Comparison of ENCODE assay signal across 15 cellular contexts in genomic region chr19:44892932-44893331, GRCh38. TPM values are rescaled to one million over a fixed set of nuclear protein-coding genes. Genes with fewer than 3 reads are reported as not detected.
DNase-seq lines count a peak whose midpoint lies in the region; ATAC-seq and TF ChIP-seq lines count a peak whose summit lies in the region.
"Had no signal": no experiment of that assay in that cellular context is flagged by ENCODE, and none has a peak within 500 bp of the region (broad histone marks: within the 10 kb centered on the region; RNA-seq: fewer than 3 reads in every experiment).

No MANE protein-coding gene starts in this region.

- no peak for ATAC-seq in Panc1
- ATAC-seq in stimulated activated naive B cell treated with anti-CD40 and anti-IgM and Interleukin-4, amounts not matched to agents 10 μg/mL and 1 μg/mL and 100 μg/mL, for 72 hours (replicated peaks), result no peak
- ATAC-seq: activated CD4-positive, CD25-positive, alpha-beta regulatory T cell treated with anti-CD3 and anti-CD28 coated beads, Interleukin-2, amount 50 U/mL, for 24 hours; upper lobe of right lung had no signal

- in situ Hi-C loops in Panc1 (cut with HindIII; ENCODE audit: low pct_unique_long_range_greater_than_20kb, low sequenced_read_pairs), result no loop called here

- 96 to 98% methylated on average over 5 to 7 of the region's 7 CpGs for WGBS in endodermal cell (ENCODE audit: insufficient coverage in 1 of 2, insufficient read length in 1 of 2), 2 experiments

- BruUV-seq in MCF 10A (replicated peaks; lab: Mats Ljungman, UMichigan) (no TSS peak), Panc1 (replicated peaks; lab: Mats Ljungman, UMichigan) (no TSS peak)

- peaks cover 11 to 16% of the 10 kb centered on the region in 2 donors for H3K4me1 ChIP-seq in breast epithelium
- peaks cover 7% of the 10 kb centered on the region; the same call in 1 of the 2 replicates for H3K4me1 ChIP-seq in Panc1 (ENCODE audit: control insufficient read depth, insufficient read depth, low read length)
- no peaks in the 10 kb centered on the region for H3K4me1 ChIP-seq in endodermal cell (ENCODE audit: control insufficient read depth, insufficient read depth, low read length)

- no peak for DNase-seq in MCF 10A (ENCODE audit: unreplicated experiment)
- no peak for DNase-seq in breast epithelium (ENCODE audit: low spot score in 2 of 2)
- no peak for DNase-seq in Panc1 (ENCODE audit: low read depth, low spot score)
- no peak for DNase-seq in endodermal cell
- no peak for DNase-seq in stimulated activated naive B cell treated with anti-CD40 and anti-IgM and Interleukin-4, amounts not matched to agents 10 μg/mL and 1 μg/mL and 100 μg/mL, for 72 hours
- DNase-seq in cerebellar nuclear complex (lab: John Stamatoyannopoulos, UW), result no peak
- DNase-seq in CD14-positive monocyte (ENCODE audit: low spot score), result no peak
- DNase-seq in epidermal melanocyte (ENCODE audit: insufficient read length, low spot score), result no peak
- DNase-seq: AML-193, amygdala, Kasumi-1, retina, upper lobe of right lung had no signal

- no peaks in the 10 kb centered on the region for H3K9me3 ChIP-seq in breast epithelium
- H3K9me3 ChIP-seq in Panc1 (ENCODE audit: control insufficient read depth, insufficient read depth, low read depth, low read length), result no peaks in the 10 kb centered on the region
- no peaks in the 10 kb centered on the region for H3K9me3 ChIP-seq in endodermal cell (ENCODE audit: control insufficient read depth, low read length)
- H3K9me3 ChIP-seq: upper lobe of right lung had no signal

- H3K36me3 Mint-ChIP-seq in MCF 10A (ENCODE audit: insufficient read depth, unreplicated experiment), result peaks cover 55% of the 10 kb centered on the region
- peaks cover 64% of the 10 kb centered on the region for H3K36me3 Mint-ChIP-seq in endodermal cell (ENCODE audit: low read depth)
- peaks cover 49 to 61% of the 10 kb centered on the region in 2 donors for H3K36me3 Mint-ChIP-seq in stimulated activated naive B cell treated with anti-CD40 and anti-IgM and Interleukin-4, amounts not matched to agents 10 μg/mL and 1 μg/mL and 100 μg/mL, for 72 hours
- peaks cover 49 to 55% of the 10 kb centered on the region in 2 donors for H3K36me3 Mint-ChIP-seq in CD14-positive monocyte

- CTCF ChIA-PET in MCF 10A (lab: Yijun Ruan, JAX), result interaction anchor here (0.6 to 2.5 kb wide), 6 partner anchors 9 to 288 kb away, joined by 3 to 16 read pairs (median 4); no protein-coding TSS in a partner anchor
- CTCF ChIA-PET in Panc1 (lab: Charles Lee), result no interaction called here

- H3K4me3 ChIP-seq in breast epithelium (no peak overlapping the region), Panc1 (ENCODE audit: low read depth in 2 of 2, low read length in 2 of 2) (peak overlapping the region; percentile 88 to 95), endodermal cell (ENCODE audit: low read length) (peak overlapping the region; percentile 99)
- H3K4me3 ChIP-seq: lung had no signal

- no peak overlapping the region for H3K9ac ChIP-seq in endodermal cell (ENCODE audit: extremely low read depth, low read length, poor library complexity, severe bottlenecking)

- TF ChIP-seq CTCF in MCF 10A (IDR thresholded peaks at IDR 0.05; ENCODE audit: unreplicated experiment) (no peak), breast epithelium (IDR thresholded peaks at IDR 0.05) (no peak), Panc1 (IDR thresholded peaks at IDR 0.05) (no peak), endodermal cell (conservative IDR thresholded peaks at IDR 0.05) (no peak), CD14-positive monocyte (IDR thresholded peaks at IDR 0.05) (no peak)

- H3K36me3 ChIP-seq in breast epithelium, result no peaks in the 10 kb centered on the region
- H3K36me3 ChIP-seq in Panc1 (ENCODE audit: control insufficient read depth, insufficient read depth, low read length), result peaks cover 24% of the 10 kb centered on the region
- peaks cover 63% of the 10 kb centered on the region for H3K36me3 ChIP-seq in endodermal cell (ENCODE audit: control insufficient read depth, insufficient read depth, low read length)

- H3K27me3 Mint-ChIP-seq in MCF 10A (ENCODE audit: insufficient read depth, unreplicated experiment) (no peaks in the 10 kb centered on the region), endodermal cell (ENCODE audit: insufficient read depth) (no peaks in the 10 kb centered on the region), CD14-positive monocyte (ENCODE audit: low read depth in 3 of 3) (no peaks in the 10 kb centered on the region)
- H3K27me3 Mint-ChIP-seq in stimulated activated naive B cell treated with anti-CD40 and anti-IgM and Interleukin-4, amounts not matched to agents 10 μg/mL and 1 μg/mL and 100 μg/mL, for 72 hours, result no peaks in the 10 kb centered on the region

- H3K27me3 ChIP-seq in breast epithelium, result no peaks in the 10 kb centered on the region
- H3K27me3 ChIP-seq in Panc1 (ENCODE audit: control insufficient read depth, insufficient read depth, low read length), result no peaks in the 10 kb centered on the region
- H3K27me3 ChIP-seq in endodermal cell (ENCODE audit: control insufficient read depth, insufficient read depth, low read length, poor library complexity, severe bottlenecking), result no peaks in the 10 kb centered on the region
- H3K27me3 ChIP-seq: upper lobe of right lung had no signal

- no peak for TF ChIP-seq POLR2A in breast epithelium (IDR thresholded peaks at IDR 0.05)

- H3K4me3 Mint-ChIP-seq in MCF 10A (ENCODE audit: unreplicated experiment), result peak overlapping the region; percentile 74
- peak overlapping the region; percentile 79 for H3K4me3 Mint-ChIP-seq in endodermal cell
- peak overlapping the region; percentile 82 to 94 for H3K4me3 Mint-ChIP-seq in stimulated activated naive B cell treated with anti-CD40 and anti-IgM and Interleukin-4, amounts not matched to agents 10 μg/mL and 1 μg/mL and 100 μg/mL, for 72 hours
- peak overlapping the region in 1 of 2 donors; percentile 8 for H3K4me3 Mint-ChIP-seq in CD14-positive monocyte

- intact Hi-C loops in MCF 10A (cut with micrococcal nuclease), result no loop called here
- intact Hi-C loops in breast epithelium (cut with DNase I; ENCODE audit: low total_unique reads), result no loop called here
- intact Hi-C loops in Panc1 (cut with micrococcal nuclease; ENCODE audit: unreplicated experiment), result no loop called here
- intact Hi-C loops in CD14-positive monocyte (cut with micrococcal nuclease), result no loop called here

- POLR2A ChIA-PET in MCF 10A (lab: Yijun Ruan, JAX) (interaction anchor here (0.8 kb wide), 1 partner anchor 62 kb away, joined by 3 read pairs; no protein-coding TSS in a partner anchor), Panc1 (lab: Charles Lee) (no interaction called here)

- no peaks in the 10 kb centered on the region for H3K9me3 Mint-ChIP-seq in MCF 10A (ENCODE audit: unreplicated experiment)
- no peaks in the 10 kb centered on the region for H3K9me3 Mint-ChIP-seq in endodermal cell
- H3K9me3 Mint-ChIP-seq in stimulated activated naive B cell treated with anti-CD40 and anti-IgM and Interleukin-4, amounts not matched to agents 10 μg/mL and 1 μg/mL and 100 μg/mL, for 72 hours, result peaks cover 2 to 4% of the 10 kb centered on the region in 2 donors
- peaks cover 0 to 2% (median 0%) of the 10 kb centered on the region in 7 donors for H3K9me3 Mint-ChIP-seq in CD14-positive monocyte

- H3K27ac Mint-ChIP-seq in MCF 10A (ENCODE audit: low read depth, unreplicated experiment), result peak overlapping the region; percentile 70
- peak overlapping the region; percentile 88 for H3K27ac Mint-ChIP-seq in endodermal cell
- peak overlapping the region; percentile 80 for H3K27ac Mint-ChIP-seq in stimulated activated naive B cell treated with anti-CD40 and anti-IgM and Interleukin-4, amounts not matched to agents 10 μg/mL and 1 μg/mL and 100 μg/mL, for 72 hours
- peak overlapping the region in 3 of 7 donors; percentile 44 to 58 (median 46) for H3K27ac Mint-ChIP-seq in CD14-positive monocyte

- H3K4me1 Mint-ChIP-seq in MCF 10A (ENCODE audit: insufficient read depth, unreplicated experiment), result peaks cover 25% of the 10 kb centered on the region
- H3K4me1 Mint-ChIP-seq in endodermal cell, result peaks cover 11% of the 10 kb centered on the region
- peaks cover 32 to 48% of the 10 kb centered on the region in 2 donors for H3K4me1 Mint-ChIP-seq in stimulated activated naive B cell treated with anti-CD40 and anti-IgM and Interleukin-4, amounts not matched to agents 10 μg/mL and 1 μg/mL and 100 μg/mL, for 72 hours
- peaks cover 24% of the 10 kb centered on the region for H3K4me1 Mint-ChIP-seq in CD14-positive monocyte

- no peak overlapping the region for H3K27ac ChIP-seq in breast epithelium
- H3K27ac ChIP-seq in Panc1 (ENCODE audit: low read length), result peak overlapping the region; percentile 94; the same call in 1 of the 2 replicates
- H3K27ac ChIP-seq in endodermal cell (ENCODE audit: low read depth, low read length), result no peak overlapping the region
- H3K27ac ChIP-seq: upper lobe of right lung had no signal

RNA-seq across cellular contexts. Expression of gene TOMM40, which starts 1.9 kb away (rescaled TPM):
- 69.7 and 114 TPM in 2 replicates for total RNA-seq in MCF 10A (2022)
- 10 to 100 TPM; 32.9 to 48.2 (median 39.7) TPM for total RNA-seq in breast epithelium
- 147 TPM for total RNA-seq in Panc1 (2021; ENCODE audit: unreplicated experiment)
- polyA plus RNA-seq in Panc1 (2012; ENCODE audit: insufficient read length), result 136 TPM
- total RNA-seq in endodermal cell, result 10 to 100 TPM; 88.1 to 93.8 TPM
- 55.4 TPM for polyA plus RNA-seq in endodermal cell (2013, experiment 1 of 2)
- polyA plus RNA-seq in endodermal cell (2013, experiment 2 of 2), result 48.9 TPM
- polyA plus RNA-seq in CD14-positive monocyte, result 10 to 100 TPM; 15.0 to 16.4 TPM

RNA-seq across cellular contexts. Expression of gene APOE, which starts 12.7 kb away (rescaled TPM):
- 3.3 and 7.0 TPM in 2 replicates for total RNA-seq in MCF 10A (2022)
- total RNA-seq in breast epithelium, result 1,000 to 10,000 TPM in 2 of 3 donors, 100 to 1,000 TPM in 1; 439 to 1,162 (median 1,092) TPM
- total RNA-seq in Panc1 (2021; ENCODE audit: unreplicated experiment), result 780 TPM
- polyA plus RNA-seq in Panc1 (2012; ENCODE audit: insufficient read length), result 1,409 TPM
- total RNA-seq in endodermal cell, result 1,000 to 10,000 TPM; 2,216 to 2,598 TPM
- 361 TPM for polyA plus RNA-seq in endodermal cell (2013, experiment 1 of 2)
- polyA plus RNA-seq in endodermal cell (2013, experiment 2 of 2), result 368 TPM
- polyA plus RNA-seq in CD14-positive monocyte, result under 1 TPM in 1 of 2 donors, not detected in 1; 0.30 TPM

RNA-seq across cellular contexts. Expression of gene APOC1, which starts 21.5 kb away (rescaled TPM):
- 1.1 and 2.7 TPM in 2 replicates for total RNA-seq in MCF 10A (2022)
- 100 to 1,000 TPM in 1 of 3 donors, 10 to 100 TPM in 2; 59.0 to 285 (median 78.7) TPM for total RNA-seq in breast epithelium
- total RNA-seq in Panc1 (2021; ENCODE audit: unreplicated experiment), result 48.5 TPM
- polyA plus RNA-seq in Panc1 (2012; ENCODE audit: insufficient read length), result 47.0 TPM
- 1,000 to 10,000 TPM in 1 of 2 donors, 100 to 1,000 TPM in 1; 914 to 1,040 TPM for total RNA-seq in endodermal cell
- polyA plus RNA-seq in endodermal cell (2013, experiment 1 of 2), result 82.6 TPM
- 102 TPM for polyA plus RNA-seq in endodermal cell (2013, experiment 2 of 2)
- not detected for polyA plus RNA-seq in CD14-positive monocyte

RNA-seq across cellular contexts. Expression of gene NECTIN2, which starts 46.8 kb away (rescaled TPM):
- 46.5 and 56.7 TPM in 2 replicates for total RNA-seq in MCF 10A (2022)
- total RNA-seq in breast epithelium, result 100 to 1,000 TPM in 1 of 3 donors, 10 to 100 TPM in 2; 28.0 to 114 (median 86.6) TPM
- 104 TPM for total RNA-seq in Panc1 (2021; ENCODE audit: unreplicated experiment)
- polyA plus RNA-seq in Panc1 (2012; ENCODE audit: insufficient read length), result 180 TPM
- total RNA-seq in endodermal cell, result 100 to 1,000 TPM; 248 to 260 TPM
- 120 TPM for polyA plus RNA-seq in endodermal cell (2013, experiment 1 of 2)
- 121 TPM for polyA plus RNA-seq in endodermal cell (2013, experiment 2 of 2)
- 10 to 100 TPM in 1 of 2 donors, 1 to 10 TPM in 1; 5.6 to 18.2 TPM for polyA plus RNA-seq in CD14-positive monocyte

RNA-seq across cellular contexts. Expression of gene APOC4, which starts 49.1 kb away (rescaled TPM):
- not detected in 2 replicates for total RNA-seq in MCF 10A (2022)
- total RNA-seq in breast epithelium, result not detected
- total RNA-seq in Panc1 (2021; ENCODE audit: unreplicated experiment), result not detected
- polyA plus RNA-seq in Panc1 (2012; ENCODE audit: insufficient read length), result not detected
- not detected for total RNA-seq in endodermal cell
- not detected for polyA plus RNA-seq in endodermal cell (2013, experiment 1 of 2)
- polyA plus RNA-seq in endodermal cell (2013, experiment 2 of 2), result not detected
- not detected for polyA plus RNA-seq in CD14-positive monocyte
- total RNA-seq: lung, upper lobe of right lung had no signal

Comparison
In these comparisons a context has a peak if more than half of its experiments do, and no peak if none do; other contexts are left out.
1. RNA of gene APOE, which starts 12.7 kb away (total RNA-seq): 2,216 to 2,598 TPM in endodermal cell, 439 to 1,162 TPM in breast epithelium and 780 TPM in Panc1 (single experiment); 3.3 to 7.0 TPM in MCF 10A; every median in the first group is over 10 times any median in the second.
2. RNA of gene APOC1, which starts 21.5 kb away (total RNA-seq): 914 to 1,040 TPM in endodermal cell, 59.0 to 285 TPM in breast epithelium and 48.5 TPM in Panc1 (single experiment); 1.1 to 2.7 TPM in MCF 10A; every median in the first group is over 10 times any median in the second.
3. H3K4me3 ChIP-seq: peak in Panc1 (2 of 2) and endodermal cell (single experiment); none in breast epithelium (0 of 3).